Comparison of ENCODE assay signal across 9 cellular contexts in genomic region chr11:69044111-69045013, GRCh38. TPM values are rescaled to one million over a fixed set of nuclear protein-coding genes. Genes with fewer than 3 reads are reported as not detected.
DNase-seq lines count a peak whose midpoint lies in the region; ATAC-seq, FAIRE-seq and TF ChIP-seq lines count a peak whose summit lies in the region.
"Had no signal": no experiment of that assay in that cellular context is flagged by ENCODE, and none has a peak within 500 bp of the region (broad histone marks: within the 10 kb centered on the region; RNA-seq: fewer than 3 reads in every experiment).

No MANE protein-coding gene starts in this region.

- H3K4me3 ChIP-seq in SK-N-MC (peak overlapping the region; percentile 64), esophagus squamous epithelium (no peak overlapping the region)

- H3K27ac ChIP-seq in SK-N-MC: peak overlapping the region; percentile 97
- H3K27ac ChIP-seq in esophagus squamous epithelium: peak overlapping the region; percentile 19 to 83 (median 54)

- H3K27me3 ChIP-seq in esophagus squamous epithelium: peaks cover 0 to 6% (median 0%) of the 10 kb centered on the region in 4 donors

- H3K27ac Mint-ChIP-seq in nephron: peak overlapping the region; percentile 37 to 81 (median 76)

- no peak for TF ChIP-seq POLR2A in esophagus squamous epithelium (IDR thresholded peaks at IDR 0.05)

- no peak for ATAC-seq in HG02840 (IDR thresholded peaks at IDR 0.05; ENCODE audit: low FRiP score, unreplicated experiment)

- no peak for FAIRE-seq in HTR-8/SVneo (lab: Jason Lieb, UNC)
- FAIRE-seq: TTC549 had no signal

- TF ChIP-seq CTCF in esophagus squamous epithelium (IDR thresholded peaks at IDR 0.05) (peak in 5 of 6 experiments; percentile 29 to 60 (median 41)), nephron (IDR thresholded peaks at IDR 0.05; ENCODE audit: unreplicated experiment in 3 of 3) (peak; percentile 46 to 62 (median 54))

- peaks cover 0 to 23% (median 8%) of the 10 kb centered on the region in 3 donors for H3K4me1 ChIP-seq in esophagus squamous epithelium

- intact Hi-C loops in esophagus squamous epithelium (cut with DNase I): no loop called here

- no peaks in the 10 kb centered on the region for H3K36me3 Mint-ChIP-seq in nephron (ENCODE audit: low read depth)

- H3K36me3 ChIP-seq in SK-N-MC (ENCODE audit: insufficient read depth, low read length) (no peaks in the 10 kb centered on the region), esophagus squamous epithelium (no peaks in the 10 kb centered on the region)

- H3K4me1 Mint-ChIP-seq in nephron: peaks cover 33% of the 10 kb centered on the region

- WGBS in esophagus squamous epithelium, 2 donors: 22 to 26% methylated on average over 15 of the region's 15 CpGs

- H3K9ac ChIP-seq in SK-N-MC (ENCODE audit: insufficient read length): peak overlapping the region; percentile 49

- peak; percentile 95 for DNase-seq in DMS114 treated with DMSO at 0.1 percent for 48 hours (lab: John Stamatoyannopoulos, UW; ENCODE audit: unreplicated experiment)
- peak; percentile 67 for DNase-seq in HTR-8/SVneo (ENCODE audit: insufficient read length, low spot score)
- DNase-seq in SK-N-MC (ENCODE audit: low read depth, low spot score): peak; percentile 77
- no peak for DNase-seq in esophagus squamous epithelium (lab: John Stamatoyannopoulos, UW)
- DNase-seq in activated gamma-delta T cell treated with Interleukin-2 at 50 U/mL for 16 hours: no peak
- no peak for DNase-seq in germinal center (ENCODE audit: low spot score)

- no peaks in the 10 kb centered on the region for H3K9me3 ChIP-seq in SK-N-MC (ENCODE audit: low read depth, low read length)
- no peaks in the 10 kb centered on the region for H3K9me3 ChIP-seq in esophagus squamous epithelium

- peaks cover 9% of the 10 kb centered on the region for H3K27me3 Mint-ChIP-seq in nephron (ENCODE audit: low read depth)

- peak overlapping the region in 1 of 3 experiments; percentile 14 for H3K4me3 Mint-ChIP-seq in nephron

- no peaks in the 10 kb centered on the region for H3K9me3 Mint-ChIP-seq in nephron

RNA-seq across cellular contexts. Expression of gene TPCN2, which starts 4.4 kb away (rescaled TPM):
- total RNA-seq in esophagus squamous epithelium: 10 to 100 TPM in 2 of 4 donors, 1 to 10 TPM in 2; 7.9 to 12.0 (median 9.1) TPM

RNA-seq across cellular contexts. Expression of gene MRGPRF, which starts 31.3 kb away (rescaled TPM):
- 10 to 100 TPM in 1 of 4 donors, 1 to 10 TPM in 3; 1.3 to 14.3 (median 6.1) TPM for total RNA-seq in esophagus squamous epithelium

Comparison
In these comparisons a context has a peak if more than half of its experiments do, and no peak if none do; other contexts are left out.
1. DNase-seq: peak in DMS114 treated with DMSO at 0.1 percent for 48 hours (single experiment), HTR-8/SVneo (single experiment) and SK-N-MC (single experiment); none in esophagus squamous epithelium (single experiment), activated gamma-delta T cell treated with Interleukin-2 at 50 U/mL for 16 hours (single experiment) and germinal center (single experiment).